ENCODE assay signal across 15 cellular contexts in the genomic region with DNA sequence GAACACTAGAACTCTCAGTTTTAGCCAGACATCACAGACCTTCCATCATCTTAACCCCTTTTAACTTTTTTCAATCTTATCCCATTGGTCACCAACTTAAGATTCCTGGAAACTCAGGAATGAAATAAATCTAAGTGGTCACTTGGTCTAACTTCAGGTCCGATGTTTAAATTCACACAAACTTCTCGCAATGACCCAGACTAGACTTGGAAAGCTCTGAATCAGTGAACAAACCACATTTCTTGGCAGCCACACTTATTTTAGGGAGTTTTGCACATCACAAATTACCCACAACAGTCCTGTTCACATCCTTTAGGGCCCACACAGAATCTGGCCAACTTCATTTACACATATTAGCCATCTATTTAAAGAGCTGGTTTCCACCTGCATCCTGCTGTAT.
"Had no signal": no experiment of that assay in that cellular context is flagged by ENCODE, and none has a peak within 500 bp of the region (broad histone marks: within the 10 kb centered on the region; RNA-seq: fewer than 3 reads in every experiment).

No MANE protein-coding gene starts in this region.

- H3K9me3 ChIP-seq: esophagus squamous epithelium, ovary had no signal

- H3K4me2 ChIP-seq: hepatocyte had no signal

- FAIRE-seq: kidney had no signal

- DNase-seq: activated CD4-positive, alpha-beta T cell treated with anti-CD3 and anti-CD28 coated beads for 48 hours; activated naive CD4-positive, alpha-beta T cell treated with Interleukin-2 at 50 U/mL for 16 hours; activated naive CD8-positive, alpha-beta T cell treated with anti-CD3 and anti-CD28 coated beads, Interleukin-2, amount 50 U/mL, for 24 hours; brain microvascular endothelial cell; cerebellar nuclear complex; esophagus squamous epithelium; kidney; left ventricle myocardium inferior; ovary; T-cell; T1000; WERI-Rb-1 had no signal

- H3K4me1 ChIP-seq: esophagus squamous epithelium, tibial nerve had no signal

- ATAC-seq: activated naive CD8-positive, alpha-beta T cell treated with anti-CD3 and anti-CD28 coated beads, Interleukin-2, amount 50 U/mL, for 24 hours; T-cell had no signal

- H3K36me3 ChIP-seq: brain microvascular endothelial cell, esophagus squamous epithelium, left ventricle myocardium inferior, ovary, tibial nerve, WERI-Rb-1 had no signal

- H3K27me3 ChIP-seq: brain microvascular endothelial cell, esophagus squamous epithelium, hepatocyte, ovary, tibial nerve had no signal

- H2AFZ ChIP-seq: hepatocyte had no signal

- H3K4me3 ChIP-seq: esophagus squamous epithelium, hepatocyte, left ventricle myocardium inferior, ovary, SK-N-MC, tibial nerve had no signal

- H3K27ac ChIP-seq: brain microvascular endothelial cell, esophagus squamous epithelium, hepatocyte, left ventricle myocardium inferior, ovary, SK-N-MC, tibial nerve, WERI-Rb-1 had no signal
